ENCODE assay signal across 2 cellular contexts in the genomic region with DNA sequence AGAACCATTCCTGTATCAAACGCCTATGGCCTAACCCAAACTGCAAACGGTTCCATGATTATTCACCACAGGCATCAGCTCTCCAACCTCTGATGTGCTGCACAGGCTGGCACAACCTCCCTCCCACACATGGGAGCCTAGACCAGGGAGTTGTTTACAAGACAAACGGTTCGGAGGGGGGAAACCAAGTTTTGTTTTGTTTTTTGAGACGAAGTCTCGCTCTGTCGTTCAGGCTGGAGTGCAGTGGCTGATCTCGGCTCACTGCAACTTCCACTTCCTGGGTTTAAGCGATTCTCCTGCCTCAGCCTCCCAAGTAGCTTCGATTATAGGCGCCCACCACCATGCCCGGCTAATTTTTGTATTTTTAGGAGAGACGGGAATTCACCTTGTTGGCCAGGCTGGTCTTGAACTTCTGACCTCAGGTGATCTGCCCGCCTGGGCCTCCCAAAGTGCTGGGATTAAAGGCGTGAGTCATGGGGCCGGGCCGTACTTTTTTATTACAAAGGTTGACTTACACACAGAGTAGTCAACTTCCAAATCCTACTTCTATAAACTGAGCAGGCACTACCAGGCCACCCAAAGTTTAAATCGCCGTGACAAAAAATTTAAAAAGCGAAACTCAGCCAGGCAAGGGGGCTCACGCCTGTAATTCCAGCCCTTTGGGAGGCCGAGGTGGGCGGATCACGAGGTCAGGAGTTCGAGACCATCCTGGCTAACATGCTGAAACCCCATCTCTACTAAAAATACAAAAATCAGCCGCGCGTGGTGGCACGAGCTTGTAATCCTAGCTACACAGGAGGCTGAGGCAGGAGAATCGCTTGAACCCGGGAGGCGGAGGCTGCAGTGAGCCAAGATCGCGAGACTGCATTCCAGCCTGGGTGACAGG. TPM values are rescaled to one million over a fixed set of nuclear protein-coding genes. Genes with fewer than 3 reads are reported as not detected.
"Had no signal": no experiment of that assay in that cellular context is flagged by ENCODE, and none has a peak within 500 bp of the region (broad histone marks: within the 10 kb centered on the region; RNA-seq: fewer than 3 reads in every experiment).

No MANE protein-coding gene starts in this region.

RNA-seq across cellular contexts. Expression of a gene that starts 2.0 kb away (rescaled TPM):
- total RNA-seq: MCF 10A, OCI-LY7 had no signal
